ENCODE assay signal across 8 cellular contexts in the genomic region with DNA sequence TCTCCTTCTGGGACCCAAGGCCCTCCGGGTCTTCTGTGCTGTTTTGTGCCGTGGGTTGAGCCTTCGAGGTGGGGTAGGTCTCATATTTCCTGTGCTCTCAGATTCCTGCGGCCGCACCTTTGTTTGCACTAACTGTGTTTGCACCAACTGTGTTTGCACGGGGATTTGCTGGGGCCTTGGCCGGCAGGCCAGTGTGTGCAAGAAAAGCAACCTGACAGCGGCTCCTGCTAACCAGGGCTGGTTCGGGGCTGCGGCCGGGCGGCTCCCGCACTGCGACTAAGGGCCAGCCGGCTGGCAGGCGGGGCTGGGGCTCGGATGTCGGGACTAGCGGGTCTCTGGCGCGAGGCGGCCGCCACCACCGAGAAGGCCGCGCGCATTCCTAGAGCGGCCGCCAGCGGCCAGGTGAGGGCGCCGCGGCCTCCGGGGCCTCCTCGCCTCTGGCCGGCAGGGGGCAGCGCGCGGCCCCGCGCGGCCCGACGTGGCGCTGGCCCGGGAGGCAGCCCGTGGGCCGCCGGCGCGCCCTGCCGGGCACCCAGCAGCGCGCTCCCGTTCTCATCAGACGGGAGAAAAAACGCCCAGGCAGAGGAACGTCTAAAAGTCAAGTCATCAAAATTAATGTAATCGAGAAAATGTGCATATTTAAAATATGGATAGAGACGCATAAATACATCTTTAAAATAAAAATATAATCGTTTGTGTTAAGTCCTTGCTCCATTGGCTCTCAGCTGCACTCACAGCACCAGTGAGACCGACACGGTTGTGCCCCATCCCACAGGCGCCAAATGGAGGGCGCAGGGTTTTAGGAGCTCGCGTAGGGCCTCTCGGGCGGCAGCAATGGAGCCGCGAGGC. TPM values are rescaled to one million over a fixed set of nuclear protein-coding genes. Genes with fewer than 3 reads are reported as not detected.
A peak's percentile ranks its signal among the peaks of the same experiment; 100 is the strongest.
DNase-seq lines count a peak whose midpoint lies in the region; ATAC-seq, FAIRE-seq and TF ChIP-seq lines count a peak whose summit lies in the region.

No MANE protein-coding gene starts in this region.

- H3K27ac Mint-ChIP-seq in T-helper 2 cell treated with Interferon-gamma antibody and Interleukin-4, amounts not matched to agents 5 μg/mL and 100 μg/mL, for 36 hours, result no peak overlapping the region

- H3K27ac ChIP-seq in iPS-18a (ENCODE audit: low read length) (no peak overlapping the region), smooth muscle cell (ENCODE audit: low read depth) (no peak overlapping the region)

- H3K36me3 Mint-ChIP-seq in T-helper 2 cell treated with Interferon-gamma antibody and Interleukin-4, amounts not matched to agents 5 μg/mL and 100 μg/mL, for 36 hours (ENCODE audit: low read depth), result no peaks in the 10 kb centered on the region

- H3F3A ChIP-seq in smooth muscle cell (ENCODE audit: low read depth), result no peaks in the 10 kb centered on the region

- peak overlapping the region; percentile 76 for H3K4me3 Mint-ChIP-seq in T-helper 2 cell treated with Interferon-gamma antibody and Interleukin-4, amounts not matched to agents 5 μg/mL and 100 μg/mL, for 36 hours

- 9% methylated on average over 71 of the region's 71 CpGs for WGBS in smooth muscle cell (ENCODE audit: low lambda C conversion rate)

- no peaks in the 10 kb centered on the region for H3K9me3 Mint-ChIP-seq in T-helper 2 cell treated with Interferon-gamma antibody and Interleukin-4, amounts not matched to agents 5 μg/mL and 100 μg/mL, for 36 hours

- peak overlapping the region; percentile 96 for H3K4me2 ChIP-seq in smooth muscle cell

- H3K36me3 ChIP-seq in iPS-18a (ENCODE audit: control insufficient read depth, low read depth, low read length) (no peaks in the 10 kb centered on the region), smooth muscle cell (ENCODE audit: low read depth) (no peaks in the 10 kb centered on the region)

- H3K27me3 Mint-ChIP-seq in T-helper 2 cell treated with Interferon-gamma antibody and Interleukin-4, amounts not matched to agents 5 μg/mL and 100 μg/mL, for 36 hours (ENCODE audit: low read depth), result peaks cover 14% of the 10 kb centered on the region

- peak; percentile 97 for ATAC-seq in HG02610 (IDR thresholded peaks at IDR 0.05; ENCODE audit: unreplicated experiment)

- peak; percentile 91 for FAIRE-seq in GM12891 (lab: Jason Lieb, UNC)

- peak overlapping the region; percentile 99 for H2AFZ ChIP-seq in smooth muscle cell (ENCODE audit: low read depth)

- TF ChIP-seq CTCF in astrocyte of the spinal cord (IDR thresholded peaks at IDR 0.05; ENCODE audit: low read depth, low read length), result peak; percentile 43
- TF ChIP-seq CTCF in smooth muscle cell (IDR thresholded peaks at IDR 0.05; ENCODE audit: borderline replicate concordance, insufficient read depth, poor library complexity, severe bottlenecking), result peak; percentile 48

- TF ChIP-seq POLR2A in GM12891 (IDR thresholded peaks at IDR 0.05; ENCODE audit: low read depth, low read length), result no peak; the same call in 1 of the 2 replicates

- in situ Hi-C loops in astrocyte of the spinal cord (cut with HindIII; ENCODE audit: low sequenced_read_pairs), result no loop called here

- peak overlapping the region; percentile 32 for H3K4me3 ChIP-seq in astrocyte of the spinal cord (ENCODE audit: low read depth, low read length)
- peak overlapping the region; percentile 76 for H3K4me3 ChIP-seq in iPS-18a (ENCODE audit: low read length)
- peak overlapping the region; percentile 59 for H3K4me3 ChIP-seq in smooth muscle cell

- H3K9ac ChIP-seq in iPS-18a (ENCODE audit: low read length), result peak overlapping the region; percentile 53
- H3K9ac ChIP-seq in smooth muscle cell (ENCODE audit: low read depth), result peak overlapping the region; percentile 17

- H3K79me2 ChIP-seq in smooth muscle cell (ENCODE audit: low read depth), result no peaks in the 10 kb centered on the region

- peaks cover 2% of the 10 kb centered on the region for H3K4me1 Mint-ChIP-seq in T-helper 2 cell treated with Interferon-gamma antibody and Interleukin-4, amounts not matched to agents 5 μg/mL and 100 μg/mL, for 36 hours (ENCODE audit: low read depth)

- H3K9me3 ChIP-seq in iPS-18a (ENCODE audit: control insufficient read depth, low read depth, low read length), result no peaks in the 10 kb centered on the region
- no peaks in the 10 kb centered on the region for H3K9me3 ChIP-seq in smooth muscle cell (replicated peaks; ENCODE audit: low read depth)

- H3K4me1 ChIP-seq in iPS-18a (ENCODE audit: control insufficient read depth, low read depth, low read length) (no peaks in the 10 kb centered on the region), smooth muscle cell (ENCODE audit: low read depth) (peaks cover 4% of the 10 kb centered on the region)

- H4K20me1 ChIP-seq in smooth muscle cell (ENCODE audit: low read depth), result peaks cover 2% of the 10 kb centered on the region

- no peaks in the 10 kb centered on the region for H3K27me3 ChIP-seq in iPS-18a (ENCODE audit: control insufficient read depth, insufficient read depth, low read length)
- no peaks in the 10 kb centered on the region for H3K27me3 ChIP-seq in smooth muscle cell (ENCODE audit: low read depth)

- peak; percentile 96 for DNase-seq in GM12891 (ENCODE audit: insufficient read length, low spot score)
- DNase-seq in NCI-H1105 (lab: John Stamatoyannopoulos, UW), result peak; percentile 81
- peak; percentile 80 for DNase-seq in T-helper 2 cell treated with Interferon-gamma antibody and Interleukin-4, amounts not matched to agents 5 μg/mL and 100 μg/mL, for 36 hours (ENCODE audit: low spot score)
- peak; percentile 51 for DNase-seq in astrocyte of the spinal cord (ENCODE audit: low read depth, low spot score)
- DNase-seq in smooth muscle cell (lab: John Stamatoyannopoulos, UW; ENCODE audit: unreplicated experiment), result peak; percentile 11
- no peak for DNase-seq in SK-N-DZ (ENCODE audit: low spot score)

TF ChIP-seq in GM12891, 5 proteins besides CTCF, POLR2A, EP300 and RAD21:
- TF ChIP-seq PAX5 (IDR thresholded peaks at IDR 0.05; ENCODE audit: insufficient read depth, low read length, severe bottlenecking) (peak; percentile 25), POLR2AphosphoS5 (IDR thresholded peaks at IDR 0.05; ENCODE audit: low read depth, low read length) (no peak)

RNA-seq across cellular contexts. Expression of a gene that starts 38.6 kb away (rescaled TPM):
- polyA plus RNA-seq in GM12891 (2012; ENCODE audit: low read depth, missing spikeins), result 6.1 TPM
- 4.9 and 7.8 TPM in 2 replicates for total RNA-seq in smooth muscle cell
- 13.0 and 14.9 TPM in 2 replicates for polyA plus RNA-seq in smooth muscle cell
- 8.8 and 10.8 TPM in 2 replicates for polyA plus RNA-seq in SK-N-DZ (2014; cell fraction: cytosol; rRNA removed)
- polyA plus RNA-seq in SK-N-DZ (2014; cell fraction: nucleus; rRNA removed), result 4.9 and 5.1 TPM in 2 replicates
